ENCODE assay signal across 1 cellular context in genomic region chr4:8904041-8904501, GRCh38.
TF ChIP-seq lines count a peak whose summit lies in the region.

No MANE protein-coding gene starts in this region.

TF ChIP-seq in HepG2, 621 proteins besides CTCF, POLR2A, EP300 and RAD21 (continued from another document):
- TF ChIP-seq TFDP1 (CRISPR knock-in tag; IDR thresholded peaks at IDR 0.05; ENCODE audit: borderline replicate concordance) (no peak), MTF2 (CRISPR knock-in tag; IDR thresholded peaks at IDR 0.05; ENCODE audit: borderline replicate concordance) (no peak), ZNF430 (CRISPR knock-in tag; IDR thresholded peaks at IDR 0.05) (no peak), PCBP2 (optimal IDR thresholded peaks at IDR 0.05; ENCODE audit: low read depth, low read length, poor library complexity, severe bottlenecking) (no peak), U2AF2 (IDR thresholded peaks at IDR 0.05; ENCODE audit: low read depth, low read length) (no peak), MAFF (IDR thresholded peaks at IDR 0.05; ENCODE audit: low read depth, low read length) (no peak), PHF20 (CRISPR knock-in tag; IDR thresholded peaks at IDR 0.05) (no peak)
TF ChIP-seq in HepG2: peak in this region for 0.
